Comparison of ENCODE assay signal across 8 cellular contexts in genomic region chr7:112080974-112081373, GRCh38.
A peak's percentile ranks its signal among the peaks of the same experiment; 100 is the strongest.
DNase-seq lines count a peak whose midpoint lies in the region; ATAC-seq, FAIRE-seq and TF ChIP-seq lines count a peak whose summit lies in the region.

No MANE protein-coding gene starts in this region.

- intact Hi-C loops in left cardiac atrium (cut with DNase I) (no loop called here), testis (cut with DNase I; ENCODE audit: low total_unique reads) (no loop called here)

- no peak for FAIRE-seq in small intestine (lab: Jason Lieb, UNC)

- H3K36me3 ChIP-seq in testis (ENCODE audit: low read depth, missing control alignments) (no peaks in the 10 kb centered on the region), small intestine (ENCODE audit: control insufficient read depth in 2 of 2, insufficient read depth in 2 of 2, low read length in 2 of 2) (no peaks in the 10 kb centered on the region)

- TF ChIP-seq POLR2A in testis (IDR thresholded peaks at IDR 0.05), result no peak

- H3K4me1 ChIP-seq in testis (no peaks in the 10 kb centered on the region), small intestine (ENCODE audit: control insufficient read depth in 2 of 2, insufficient read depth in 1 of 2, low read depth in 1 of 2, low read length in 1 of 2) (no peaks in the 10 kb centered on the region)

- no peak for TF ChIP-seq CTCF in testis (IDR thresholded peaks at IDR 0.05)

- no peak overlapping the region for H3K4me3 ChIP-seq in testis
- H3K4me3 ChIP-seq in small intestine (ENCODE audit: low read depth in 1 of 2, low read length in 2 of 2), result no peak overlapping the region

- H3K9me3 ChIP-seq in testis (no peaks in the 10 kb centered on the region), small intestine (ENCODE audit: control insufficient read depth, low read depth) (no peaks in the 10 kb centered on the region)

- DNase-seq in Ammon's horn (ENCODE audit: low spot score) (peak; percentile 76), NOMO-1 treated with DMSO at 0.1 percent for 48 hours (lab: John Stamatoyannopoulos, UW; ENCODE audit: unreplicated experiment) (peak; percentile 68), left cardiac atrium (no peak), testis (peak; percentile 23), small intestine (no peak)
- DNase-seq in activated CD4-positive, alpha-beta T cell treated with anti-CD3 and anti-CD28 coated beads, Interleukin-2, amount 50 U/mL, for 1 hour, result no peak
- no peak for DNase-seq in activated T-cell treated with anti-CD3 and anti-CD28 coated beads, Interleukin-2, amount 50 U/mL, for 1 hour

- peak overlapping the region in 1 of 2 donors; percentile 55 for H3K27ac ChIP-seq in testis
- peak overlapping the region in 1 of 2 donors; percentile 61 for H3K27ac ChIP-seq in small intestine (ENCODE audit: low read depth in 1 of 2, low read length in 1 of 2)

- peak; percentile 42 for ATAC-seq in GM21576 (IDR thresholded peaks at IDR 0.05; ENCODE audit: unreplicated experiment)
- peak; percentile 56 to 74 for ATAC-seq in left cardiac atrium

- no peaks in the 10 kb centered on the region for H3K27me3 ChIP-seq in testis
- no peaks in the 10 kb centered on the region for H3K27me3 ChIP-seq in small intestine (ENCODE audit: control insufficient read depth in 2 of 2, insufficient read depth in 2 of 2, low read length in 2 of 2)

- 90 to 93% methylated on average over 8 of the region's 8 CpGs for WGBS in testis, 2 donors
- 66 to 81% (median 68%) methylated on average over 8 of the region's 8 CpGs for WGBS in small intestine, 3 donors

Comparison
In these comparisons a context has a peak if more than half of its experiments do, and no peak if none do; other contexts are left out.
1. DNase-seq: peak in Ammon's horn (single experiment), NOMO-1 treated with DMSO at 0.1 percent for 48 hours (single experiment) and testis (single experiment); none in left cardiac atrium (single experiment), activated CD4-positive, alpha-beta T cell treated with anti-CD3 and anti-CD28 coated beads, Interleukin-2, amount 50 U/mL, for 1 hour (single experiment), activated T-cell treated with anti-CD3 and anti-CD28 coated beads, Interleukin-2, amount 50 U/mL, for 1 hour (single experiment) and small intestine (single experiment).